ENCODE assay signal across 2 cellular contexts in genomic region chr1:180896161-180896560, GRCh38.
A peak's percentile ranks its signal among the peaks of the same experiment; 100 is the strongest.
TF ChIP-seq lines count a peak whose summit lies in the region.

No MANE protein-coding gene starts in this region.

TF ChIP-seq in K562, 482 proteins besides CTCF, POLR2A, EP300 and RAD21:
- no peak for TF ChIP-seq EZH2 (IDR thresholded peaks at IDR 0.05; ENCODE audit: borderline replicate concordance, low read depth, low read length)
- peak; percentile 30; the same call in 1 of the 2 replicates for TF ChIP-seq POLR2AphosphoS2 (IDR thresholded peaks at IDR 0.05; ENCODE audit: low read length)
- no peak for TF ChIP-seq POLR2H (tag; IDR thresholded peaks at IDR 0.05; ENCODE audit: low read depth)
- TF ChIP-seq ZNF143 (CRISPR knock-in tag; IDR thresholded peaks at IDR 0.05): no peak
- 0 out of 2 replicates have a peak, but pooled peaks have one; percentile 1 for TF ChIP-seq SUPT5H (IDR thresholded peaks at IDR 0.05)
- no peak for TF ChIP-seq ZNF280B (CRISPR knock-in tag; IDR thresholded peaks at IDR 0.05)

TF ChIP-seq in HEK293T, 16 proteins besides CTCF, POLR2A, EP300 and RAD21:
- no peak for TF ChIP-seq FOXK2 (IDR thresholded peaks at IDR 0.05)
- TF ChIP-seq BHLHE40 (IDR thresholded peaks at IDR 0.05; ENCODE audit: borderline replicate concordance): no peak
- no peak for TF ChIP-seq HDGF (IDR thresholded peaks at IDR 0.05; ENCODE audit: borderline replicate concordance)
- no peak for TF ChIP-seq TARDBP (IDR thresholded peaks at IDR 0.05)
- TF ChIP-seq FOXM1 (IDR thresholded peaks at IDR 0.05; ENCODE audit: borderline replicate concordance): no peak
- no peak for TF ChIP-seq ZNF384 (IDR thresholded peaks at IDR 0.05)
- TF ChIP-seq L3MBTL2 (conservative IDR thresholded peaks at IDR 0.05): no peak
- no peak for TF ChIP-seq SUZ12 (IDR thresholded peaks at IDR 0.05)
TF ChIP-seq in HEK293T: peak in this region for 0.
